28 cellular contexts compared by ENCODE assay signal in genomic region chr10:96082153-96082552, GRCh38.
"Had no signal": no experiment of that assay in that cellular context is flagged by ENCODE, and none has a peak within 500 bp of the region (broad histone marks: within the 10 kb centered on the region; RNA-seq: fewer than 3 reads in every experiment).

No MANE protein-coding gene starts in this region.

- H3K27me3 Mint-ChIP-seq: activated naive CD8-positive, alpha-beta T cell treated with anti-CD3 and anti-CD28 coated beads, Interleukin-2, amount 50 U/mL, for 24 hours; dendritic cell treated with granulocyte-macrophage colony-stimulating factor and Interleukin-4, amounts not matched to agents 40 ng/mL and 50 ng/mL, for 4 days; naive B cell; stimulated activated memory B cell treated with anti-CD40 and anti-IgM and Interleukin-4, amounts not matched to agents 10 μg/mL and 1 μg/mL and 100 μg/mL, for 72 hours had no signal

- H3K4me3 Mint-ChIP-seq: activated naive CD8-positive, alpha-beta T cell treated with anti-CD3 and anti-CD28 coated beads, Interleukin-2, amount 50 U/mL, for 24 hours; activated T-cell treated with anti-CD3 and anti-CD28 coated beads, Interleukin-2, amount 50 U/mL, for 4 hours; brain; dendritic cell treated with granulocyte-macrophage colony-stimulating factor and Interleukin-4, amounts not matched to agents 40 ng/mL and 50 ng/mL, for 4 days; naive B cell; neural crest cell; stimulated activated memory B cell treated with anti-CD40 and anti-IgM and Interleukin-4, amounts not matched to agents 10 μg/mL and 1 μg/mL and 100 μg/mL, for 72 hours had no signal

- H3K4me3 ChIP-seq: lung, testis, uterus had no signal

- H3K4me1 Mint-ChIP-seq: activated naive CD8-positive, alpha-beta T cell treated with anti-CD3 and anti-CD28 coated beads, Interleukin-2, amount 50 U/mL, for 24 hours; brain; neural crest cell; stimulated activated memory B cell treated with anti-CD40 and anti-IgM and Interleukin-4, amounts not matched to agents 10 μg/mL and 1 μg/mL and 100 μg/mL, for 72 hours had no signal

- H3K36me3 Mint-ChIP-seq: brain had no signal

- DNase-seq: activated CD4-positive, alpha-beta T cell treated with anti-CD3 and anti-CD28 coated beads for 1 hour; activated CD4-positive, alpha-beta T cell treated with anti-CD3 and anti-CD28 coated beads, Interleukin-2, amount 50 U/mL, for 4 hours; activated CD8-positive, alpha-beta memory T cell treated with anti-CD3 and anti-CD28 coated beads for 24 hours; activated CD8-positive, alpha-beta memory T cell treated with anti-CD3 and anti-CD28 coated beads, Interleukin-2, amount 50 U/mL, for 4 hours; activated effector memory CD4-positive, alpha-beta T cell treated with Interleukin-2 at 50 U/mL for 16 hours; activated naive CD4-positive, alpha-beta T cell treated with anti-CD3 and anti-CD28 coated beads, Interleukin-2, amount 50 U/mL, for 16 hours; activated naive CD8-positive, alpha-beta T cell treated with anti-CD3 and anti-CD28 coated beads, Interleukin-2, amount 50 U/mL, for 24 hours; activated T-cell treated with anti-CD3 and anti-CD28 coated beads, Interleukin-2, amount 50 U/mL, for 4 hours; aorta; caudate nucleus; effector CD8-positive, alpha-beta T cell; erythroblast; foreskin keratinocyte; kidney; naive B cell; occipital lobe; small intestine; stimulated activated CD4-positive, alpha-beta T cell treated with anti-CD3 and anti-CD28 coated beads, Interleukin-2, amount 100 ng/mL, for 24 hours; testis; trophoblast cell; uterus; WERI-Rb-1 had no signal

- ATAC-seq: activated naive CD8-positive, alpha-beta T cell treated with anti-CD3 and anti-CD28 coated beads, Interleukin-2, amount 50 U/mL, for 24 hours; activated T-cell treated with anti-CD3 and anti-CD28 coated beads, Interleukin-2, amount 50 U/mL, for 4 hours; foreskin keratinocyte; sciatic nerve; stimulated activated memory B cell treated with anti-CD40 and anti-IgM and Interleukin-4, amounts not matched to agents 10 μg/mL and 1 μg/mL and 100 μg/mL, for 72 hours had no signal

- H3K27ac Mint-ChIP-seq: activated naive CD8-positive, alpha-beta T cell treated with anti-CD3 and anti-CD28 coated beads, Interleukin-2, amount 50 U/mL, for 24 hours; brain; dendritic cell treated with granulocyte-macrophage colony-stimulating factor and Interleukin-4, amounts not matched to agents 40 ng/mL and 50 ng/mL, for 4 days; naive B cell; stimulated activated memory B cell treated with anti-CD40 and anti-IgM and Interleukin-4, amounts not matched to agents 10 μg/mL and 1 μg/mL and 100 μg/mL, for 72 hours had no signal

- H3K9me3 Mint-ChIP-seq: activated naive CD8-positive, alpha-beta T cell treated with anti-CD3 and anti-CD28 coated beads, Interleukin-2, amount 50 U/mL, for 24 hours; activated T-cell treated with anti-CD3 and anti-CD28 coated beads, Interleukin-2, amount 50 U/mL, for 4 hours; brain; dendritic cell treated with granulocyte-macrophage colony-stimulating factor and Interleukin-4, amounts not matched to agents 40 ng/mL and 50 ng/mL, for 4 days; naive B cell; neural crest cell; stimulated activated memory B cell treated with anti-CD40 and anti-IgM and Interleukin-4, amounts not matched to agents 10 μg/mL and 1 μg/mL and 100 μg/mL, for 72 hours had no signal
